Comparison of ENCODE assay signal across 25 cellular contexts in genomic region chr14:26402126-26402525, GRCh38.
"Had no signal": no experiment of that assay in that cellular context is flagged by ENCODE, and none has a peak within 500 bp of the region (broad histone marks: within the 10 kb centered on the region; RNA-seq: fewer than 3 reads in every experiment).

No MANE protein-coding gene starts in this region.

- DNase-seq: activated CD4-positive, alpha-beta memory T cell treated with anti-CD3 and anti-CD28 coated beads for 36 hours; activated CD4-positive, alpha-beta T cell treated with anti-CD3 and anti-CD28 coated beads for 36 hours; activated CD4-positive, alpha-beta T cell treated with anti-CD3 and anti-CD28 coated beads, Interleukin-2, amount 10 ng/mL, durations not matched to agents 24 days and 14 days; activated CD4-positive, CD25-positive, alpha-beta regulatory T cell; activated CD4-positive, CD25-positive, alpha-beta regulatory T cell treated with anti-CD3 and anti-CD28 coated beads, Interleukin-2, amount 50 U/mL, for 72 hours; activated CD8-positive, alpha-beta memory T cell treated with anti-CD3 and anti-CD28 coated beads, Interleukin-2, amount 10 ng/mL, durations not matched to agents 7 days and 5 days; activated CD8-positive, alpha-beta memory T cell treated with anti-CD3 and anti-CD28 coated beads, Interleukin-2, amount 50 U/mL, for 4 hours; activated CD8-positive, alpha-beta T cell treated with anti-CD3 and anti-CD28 coated beads, Interleukin-2, amount 10 ng/mL, durations not matched to agents 7 days and 5 days; activated effector memory CD4-positive, alpha-beta T cell treated with anti-CD3 and anti-CD28 coated beads, Interleukin-2, amount 50 U/mL, for 16 hours; activated naive CD4-positive, alpha-beta T cell treated with anti-CD3 and anti-CD28 coated beads for 36 hours; activated naive CD8-positive, alpha-beta T cell treated with anti-CD3 and anti-CD28 coated beads for 36 hours; activated naive CD8-positive, alpha-beta T cell treated with anti-CD3 and anti-CD28 coated beads, Interleukin-2, amount 50 U/mL, for 24 hours; activated T-cell treated with anti-CD3 and anti-CD28 coated beads, Interleukin-2, amount 50 U/mL, for 1 hour; activated T-cell treated with anti-CD3 and anti-CD28 coated beads, Interleukin-2, amount 50 U/mL, for 48 hours; adrenal gland; aorta; cortex of kidney; dermis blood vessel endothelial cell; effector CD4-positive, alpha-beta T cell; effector memory CD8-positive, alpha-beta T cell; esophagus squamous epithelium; foreskin melanocyte; heart right ventricle; T-helper 17 cell; T1000 had no signal
